Comparison of ENCODE assay signal across 8 cellular contexts in the genomic region with DNA sequence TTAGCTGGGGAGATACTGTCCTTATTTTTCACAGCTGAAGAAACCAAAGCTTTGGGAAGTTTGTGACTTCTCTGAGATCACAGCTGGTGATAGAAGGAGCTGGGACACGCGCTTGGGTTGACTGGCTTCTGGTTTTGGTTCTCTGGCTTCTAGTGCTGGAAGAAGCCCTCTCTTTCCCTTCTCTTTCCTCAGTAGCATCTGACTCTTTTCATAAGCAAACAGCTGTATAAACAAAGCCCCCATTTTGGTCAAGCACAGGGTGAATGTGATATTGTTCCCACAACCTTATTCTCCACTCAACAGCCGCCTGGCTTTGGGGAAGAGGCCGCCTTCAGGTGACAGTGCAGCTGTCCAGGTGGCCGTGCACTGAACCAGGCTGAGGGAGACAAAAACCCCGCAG. TPM values are rescaled to one million over a fixed set of nuclear protein-coding genes. Genes with fewer than 3 reads are reported as not detected.
A peak's percentile ranks its signal among the peaks of the same experiment; 100 is the strongest.
DNase-seq lines count a peak whose midpoint lies in the region; ATAC-seq and TF ChIP-seq lines count a peak whose summit lies in the region.

No MANE protein-coding gene starts in this region.

- H3K4ac ChIP-seq in IMR-90 (ENCODE audit: low read depth, low read length), result peak overlapping the region; percentile 33; the same call in 1 of the 2 replicates

- no peak overlapping the region for H2AK9ac ChIP-seq in IMR-90 (replicated peaks; ENCODE audit: low read depth, low read length, poor library complexity)

- peak overlapping the region; percentile 21; the same call in 1 of the 2 replicates for H3K14ac ChIP-seq in IMR-90 (replicated peaks; ENCODE audit: low read depth, low read length)

- no peaks in the 10 kb centered on the region for H3K9me3 ChIP-seq in IMR-90 (ENCODE audit: control insufficient read depth, insufficient read depth, low read length)
- no peaks in the 10 kb centered on the region for H3K9me3 ChIP-seq in gastroesophageal sphincter

- peaks cover 27% of the 10 kb centered on the region for H3K36me3 ChIP-seq in IMR-90 (ENCODE audit: control insufficient read depth, insufficient read depth, low read length)
- peaks cover 0 to 37% of the 10 kb centered on the region in 2 donors for H3K36me3 ChIP-seq in gastroesophageal sphincter
- peaks cover 19% of the 10 kb centered on the region for H3K36me3 ChIP-seq in rectal smooth muscle tissue (ENCODE audit: control insufficient read depth, insufficient read depth, low read length)

- DNase-seq in IMR-90, result peak; percentile 43
- DNase-seq in NCI-H748 treated with DMSO at 0.1 percent for 48 hours (lab: John Stamatoyannopoulos, UW), result peak; percentile 10
- DNase-seq in activated CD4-positive, alpha-beta T cell treated with anti-CD3 and anti-CD28 coated beads, Interleukin-2, amount 50 U/mL, for 4 hours, result no peak
- no peak for DNase-seq in NCI-H2081 treated with DMSO at 0.1 percent for 48 hours (lab: John Stamatoyannopoulos, UW)

- TF ChIP-seq EP300 in gastroesophageal sphincter (IDR thresholded peaks at IDR 0.05), result no peak

- H3K4me2 ChIP-seq in IMR-90 (ENCODE audit: low read depth, low read length), result no peak overlapping the region; the same call in 1 of the 2 replicates

- H3K18ac ChIP-seq in IMR-90 (ENCODE audit: low read depth, low read length), result no peak overlapping the region; the same call in 1 of the 2 replicates

- no peak overlapping the region for H2BK120ac ChIP-seq in IMR-90 (ENCODE audit: low read depth, low read length)

- no peak overlapping the region for H4K91ac ChIP-seq in IMR-90 (ENCODE audit: insufficient read depth, low read depth, low read length)

- H2AK5ac ChIP-seq in IMR-90 (ENCODE audit: low read depth, low read length), result no peak overlapping the region

- H4K20me1 ChIP-seq in IMR-90 (ENCODE audit: insufficient read depth, low read length), result no peaks in the 10 kb centered on the region

- dilution Hi-C loops in IMR-90 (cut with HindIII; ENCODE audit: low sequenced_read_pairs, unreplicated experiment), result no loop called here

- peaks cover 18% of the 10 kb centered on the region for H3K9me1 ChIP-seq in IMR-90 (ENCODE audit: insufficient read depth, low read length)

- H2BK5ac ChIP-seq in IMR-90 (ENCODE audit: low read depth, low read length, poor library complexity, severe bottlenecking), result no peak overlapping the region

- H3K23ac ChIP-seq in IMR-90 (ENCODE audit: low read depth, low read length), result peak overlapping the region; percentile 1; the same call in 1 of the 2 replicates

- no peak for TF ChIP-seq RAD21 in IMR-90 (IDR thresholded peaks at IDR 0.05; ENCODE audit: low read length)

- no peak overlapping the region for H2BK15ac ChIP-seq in IMR-90 (ENCODE audit: low read depth, low read length)

- ATAC-seq in IMR-90 (ENCODE audit: low read depth) (no peak), gastroesophageal sphincter (no peak), GM19467 (IDR thresholded peaks at IDR 0.05; ENCODE audit: unreplicated experiment) (no peak), GM19463 (IDR thresholded peaks at IDR 0.05; ENCODE audit: unreplicated experiment) (no peak)

- WGBS in IMR-90 (ENCODE audit: extremely low coverage in 2 of 2, insufficient read length in 1 of 2), 2 experiments, result 39% methylated on average over 4 of the region's 6 CpGs; no CpG with 5 or more reads in 1 of the 2 experiments
- WGBS in gastroesophageal sphincter (ENCODE audit: low coverage in 1 of 2), 2 donors, result 50 to 56% methylated on average over 2 to 3 of the region's 6 CpGs

- no peak overlapping the region for H2BK20ac ChIP-seq in IMR-90 (ENCODE audit: low read depth, low read length)

- TF ChIP-seq POLR2A in IMR-90 (IDR thresholded peaks at IDR 0.05; ENCODE audit: low read depth, low read length), result no peak
- no peak for TF ChIP-seq POLR2A in gastroesophageal sphincter (IDR thresholded peaks at IDR 0.05)

- H3K27me3 ChIP-seq in IMR-90 (ENCODE audit: control insufficient read depth, insufficient read depth, low read length) (no peaks in the 10 kb centered on the region), gastroesophageal sphincter (no peaks in the 10 kb centered on the region), rectal smooth muscle tissue (ENCODE audit: control insufficient read depth, insufficient read depth, low read length) (no peaks in the 10 kb centered on the region)

- TF ChIP-seq CTCF in IMR-90 (conservative IDR thresholded peaks at IDR 0.05; ENCODE audit: low read depth, low read length) (no peak), gastroesophageal sphincter (IDR thresholded peaks at IDR 0.05) (no peak)

- no peak overlapping the region for H4K5ac ChIP-seq in IMR-90 (ENCODE audit: low read depth, low read length)

- H4K8ac ChIP-seq in IMR-90 (ENCODE audit: low read depth in 2 of 2, low read length in 2 of 2), result no peak overlapping the region; a peak in 1 of 4 replicates

- no TSS peak for BruUV-seq in IMR-90 (replicated peaks; lab: Mats Ljungman, UMichigan)

- peaks cover 31% of the 10 kb centered on the region for H3K4me1 ChIP-seq in IMR-90 (ENCODE audit: control insufficient read depth, insufficient read depth, low read length)
- peaks cover 9 to 57% (median 47%) of the 10 kb centered on the region in 3 donors for H3K4me1 ChIP-seq in gastroesophageal sphincter
- peaks cover 18% of the 10 kb centered on the region for H3K4me1 ChIP-seq in rectal smooth muscle tissue (ENCODE audit: control insufficient read depth, insufficient read depth, low read length)

- intact Hi-C loops in IMR-90 (cut with micrococcal nuclease), result no loop called here

- H3K4me3 ChIP-seq in IMR-90 (ENCODE audit: insufficient read depth, low read depth, low read length) (no peak overlapping the region), gastroesophageal sphincter (no peak overlapping the region), rectal smooth muscle tissue (ENCODE audit: low read length) (no peak overlapping the region)

- no peak overlapping the region for H3K9ac ChIP-seq in IMR-90 (ENCODE audit: low read depth, low read length)
- no peak overlapping the region for H3K9ac ChIP-seq in rectal smooth muscle tissue (ENCODE audit: low read length)

- POLR2A ChIA-PET in IMR-90 (lab: Charles Lee; ENCODE audit: unreplicated experiment), result interaction anchor here (0.5 kb wide), 1 partner anchor 12 kb away, joined by 3 read pairs; no protein-coding TSS in a partner anchor

- CTCF ChIA-PET in IMR-90 (lab: Yijun Ruan, JAX), result no interaction called here

- H3K79me1 ChIP-seq in IMR-90 (ENCODE audit: low read depth in 1 of 2, low read length in 2 of 2), result peaks cover 4 to 53% of the 10 kb centered on the region in 2 experiments; a peak in 2 of 4 replicates

- in situ Hi-C loops in IMR-90 (cut with MboI; ENCODE audit: low sequenced_read_pairs), result no loop called here

- H3K27ac ChIP-seq in IMR-90 (ENCODE audit: insufficient read depth, low read length), result no peak overlapping the region; the same call in 1 of the 2 replicates
- peak overlapping the region in 3 of 4 donors; percentile 61 to 94 (median 66) for H3K27ac ChIP-seq in gastroesophageal sphincter
- H3K27ac ChIP-seq in rectal smooth muscle tissue (ENCODE audit: low read depth, low read length), result peak overlapping the region; percentile 20

- H2AFZ ChIP-seq in IMR-90 (replicated peaks; ENCODE audit: low read length, poor library complexity), result no peak overlapping the region

- H3K56ac ChIP-seq in IMR-90 (ENCODE audit: extremely low read depth, insufficient read depth, low read length), result no peak overlapping the region

TF ChIP-seq in IMR-90, 13 proteins besides CTCF, POLR2A, EP300 and RAD21:
- TF ChIP-seq FOS (IDR thresholded peaks at IDR 0.05; ENCODE audit: low read depth, low read length) (no peak), RCOR1 (IDR thresholded peaks at IDR 0.05; ENCODE audit: insufficient replicate concordance, low read length) (no peak), MAFK (IDR thresholded peaks at IDR 0.05; ENCODE audit: low read depth, low read length) (no peak), CEBPB (IDR thresholded peaks at IDR 0.05; ENCODE audit: low read depth, low read length) (no peak), SMC3 (IDR thresholded peaks at IDR 0.05; ENCODE audit: low read depth, low read length) (no peak), BHLHE40 (IDR thresholded peaks at IDR 0.05; ENCODE audit: low read depth, low read length) (no peak), USF2 (IDR thresholded peaks at IDR 0.05; ENCODE audit: low read depth, low read length) (no peak), MAZ (IDR thresholded peaks at IDR 0.05; ENCODE audit: borderline replicate concordance, low read depth, low read length) (no peak), MXI1 (IDR thresholded peaks at IDR 0.05; ENCODE audit: borderline replicate concordance, low read depth, low read length) (no peak), CHD1 (IDR thresholded peaks at IDR 0.05; ENCODE audit: low read depth, low read length) (no peak), RFX5 (IDR thresholded peaks at IDR 0.05; ENCODE audit: low read depth, low read length) (no peak)

RNA-seq across cellular contexts. Expression of gene PPP2R1B, which starts 36.7 kb away (rescaled TPM):
- total RNA-seq in IMR-90 (2012; rRNA removed) (52.8 and 62.9 TPM in 2 replicates), gastroesophageal sphincter (10 to 100 TPM; 11.1 to 21.9 (median 20.5) TPM)
- 22.4 and 23.0 TPM in 2 replicates for polyA plus RNA-seq in IMR-90 (2012; rRNA removed)
- polyA plus RNA-seq in IMR-90 (2012; cell fraction: cytosol; rRNA removed), result 7.2 and 16.0 TPM in 2 replicates
- 4.4 and 27.4 TPM in 2 replicates for polyA plus RNA-seq in IMR-90 (2012; cell fraction: nucleus; rRNA removed; ENCODE audit: low replicate concordance)

Comparison
In these comparisons a context has a peak if more than half of its experiments do, and no peak if none do; other contexts are left out.
1. DNase-seq: peak in IMR-90 (single experiment) and NCI-H748 treated with DMSO at 0.1 percent for 48 hours (single experiment); none in activated CD4-positive, alpha-beta T cell treated with anti-CD3 and anti-CD28 coated beads, Interleukin-2, amount 50 U/mL, for 4 hours (0 of 2) and NCI-H2081 treated with DMSO at 0.1 percent for 48 hours (single experiment).